Comparison of ENCODE assay signal across 17 cellular contexts in genomic region chr1:25193151-25193742, GRCh38. TPM values are rescaled to one million over a fixed set of nuclear protein-coding genes. Genes with fewer than 3 reads are reported as not detected.
DNase-seq lines count a peak whose midpoint lies in the region; ATAC-seq, FAIRE-seq and TF ChIP-seq lines count a peak whose summit lies in the region.
"Had no signal": no experiment of that assay in that cellular context is flagged by ENCODE, and none has a peak within 500 bp of the region (broad histone marks: within the 10 kb centered on the region; RNA-seq: fewer than 3 reads in every experiment).

No MANE protein-coding gene starts in this region.

- intact Hi-C loops in HepG2 (cut with micrococcal nuclease; ENCODE audit: unreplicated experiment) (no loop called here), right lobe of liver (cut with DNase I) (no loop called here)

- TF ChIP-seq CTCF in HepG2 (CRISPR knock-in tag; IDR thresholded peaks at IDR 0.05) (no peak), right lobe of liver (IDR thresholded peaks at IDR 0.05) (no peak), hepatocyte (IDR thresholded peaks at IDR 0.05; ENCODE audit: poor library complexity) (no peak)

- in situ Hi-C loops in HepG2 (cut with HindIII; ENCODE audit: extremely low pct_ligation_motif_present, low pct_unique_long_range_greater_than_20kb): no loop called here

- H2BK15ac ChIP-seq in neuronal stem cell (ENCODE audit: low read length): peak overlapping the region; percentile 65

- no peak overlapping the region for H4K8ac ChIP-seq in neuronal stem cell (ENCODE audit: low read depth, low read length)

- H3K4me2 ChIP-seq in HepG2 (ENCODE audit: low read depth, low read length) (peak overlapping the region; percentile 36; the same call in 1 of the 2 replicates), hepatocyte (peak overlapping the region; percentile 50), neuronal stem cell (ENCODE audit: insufficient read depth, low read length, poor library complexity, severe bottlenecking) (no peak overlapping the region)

- TF ChIP-seq RAD21 in HepG2 (CRISPR knock-in tag; IDR thresholded peaks at IDR 0.05): no peak

- H4K20me1 ChIP-seq in HepG2 (ENCODE audit: insufficient read depth, low read length): no peaks in the 10 kb centered on the region
- no peaks in the 10 kb centered on the region for H4K20me1 ChIP-seq in hepatocyte (ENCODE audit: insufficient read depth, poor library complexity, severe bottlenecking)

- H3K4me1 ChIP-seq in HepG2 (ENCODE audit: insufficient read depth, low read length) (peaks cover 61% of the 10 kb centered on the region), right lobe of liver (no peaks in the 10 kb centered on the region), hepatocyte (ENCODE audit: insufficient read depth) (peaks cover 17% of the 10 kb centered on the region), neuronal stem cell (ENCODE audit: control insufficient read depth in 2 of 2, insufficient read depth in 1 of 2, low read depth in 1 of 2, low read length in 2 of 2) (peaks cover 7 to 13% of the 10 kb centered on the region in 2 donors)

- H4K91ac ChIP-seq in neuronal stem cell (ENCODE audit: low read depth, low read length, poor library complexity): no peak overlapping the region

- TF ChIP-seq POLR2A in HepG2 (IDR thresholded peaks at IDR 0.05; ENCODE audit: insufficient read depth in 1 of 2, low read depth in 2 of 2, low read length in 2 of 2) (no peak), right lobe of liver (IDR thresholded peaks at IDR 0.05) (no peak)

- no peak for FAIRE-seq in HepG2 (lab: Jason Lieb, UNC)

- no peak overlapping the region for H2AFZ ChIP-seq in HepG2 (ENCODE audit: low read length)
- H2AFZ ChIP-seq in hepatocyte: peak overlapping the region; percentile 22
- H2AFZ ChIP-seq in neuronal stem cell (ENCODE audit: low read length): no peak overlapping the region
- H2AFZ ChIP-seq: GM23248 had no signal

- peak overlapping the region; percentile 59 for H3K14ac ChIP-seq in neuronal stem cell (ENCODE audit: low read length)

- no peak overlapping the region for H3K23ac ChIP-seq in neuronal stem cell (ENCODE audit: low read depth, low read length, poor library complexity)

- WGBS in HepG2 (ENCODE audit: low lambda C conversion rate): 58% methylated on average over 12 of the region's 12 CpGs
- WGBS in right lobe of liver (ENCODE audit: insufficient coverage, low coverage, low lambda C conversion rate, missing lambda C conversion rate): 58% methylated on average over 9 of the region's 12 CpGs
- WGBS in hepatocyte (ENCODE audit: low lambda C conversion rate, missing lambda C conversion rate): 69% methylated on average over 9 of the region's 12 CpGs
- 100% methylated on average over 1 to 3 of the region's 12 CpGs for WGBS in neuronal stem cell (ENCODE audit: extremely low coverage in 2 of 2, insufficient read length in 2 of 2, insufficient replicate concordance in 1 of 2), 2 donors

- H3K79me1 ChIP-seq in neuronal stem cell (ENCODE audit: low read depth, low read length): no peaks in the 10 kb centered on the region

- H2BK120ac ChIP-seq in neuronal stem cell (ENCODE audit: low read depth, low read length): no peak overlapping the region

- no peaks in the 10 kb centered on the region for H3K9me2 ChIP-seq in hepatocyte (replicated peaks; ENCODE audit: insufficient read depth)

- TF ChIP-seq EP300 in HepG2 (IDR thresholded peaks at IDR 0.05; ENCODE audit: low read depth in 2 of 2, low read length in 2 of 2) (no peak), HepG2 (CRISPR knock-in tag; IDR thresholded peaks at IDR 0.05; ENCODE audit: borderline replicate concordance) (no peak)

- H3K4me3 ChIP-seq in HepG2 (replicated peaks in 1 of 3; ENCODE audit: insufficient read depth in 1 of 3, low read depth in 2 of 3, low read length in 3 of 3) (no peak overlapping the region), right lobe of liver (no peak overlapping the region), hepatocyte (no peak overlapping the region), neuronal stem cell (ENCODE audit: low read length in 2 of 2) (no peak overlapping the region)
- H3K4me3 ChIP-seq: GM23248 had no signal

- BruUV-seq in HepG2 (replicated peaks; lab: Mats Ljungman, UMichigan): no TSS peak

- H3K79me2 ChIP-seq in HepG2 (ENCODE audit: insufficient read depth, low read length) (no peaks in the 10 kb centered on the region), hepatocyte (no peaks in the 10 kb centered on the region)

- no peak overlapping the region for H3K4ac ChIP-seq in neuronal stem cell (ENCODE audit: low read length)

- CTCF ChIA-PET in HepG2 (lab: Yijun Ruan, JAX; ENCODE audit: low intra/inter-chr PET ratio, low total read pairs): no interaction called here

- no peaks in the 10 kb centered on the region for H3K27me3 ChIP-seq in HepG2 (ENCODE audit: control insufficient read depth in 1 of 2, insufficient read depth in 2 of 2, low read length in 2 of 2)
- no peaks in the 10 kb centered on the region for H3K27me3 ChIP-seq in right lobe of liver
- no peaks in the 10 kb centered on the region for H3K27me3 ChIP-seq in hepatocyte
- H3K27me3 ChIP-seq in neuronal stem cell (ENCODE audit: control insufficient read depth in 3 of 3, insufficient read depth in 3 of 3, low read depth in 1 of 3, low read length in 3 of 3): peaks cover 0 to 8% (median 0%) of the 10 kb centered on the region in 3 experiments

- H3K36me3 ChIP-seq in HepG2 (replicated peaks in 1 of 2; ENCODE audit: control insufficient read depth in 1 of 2, insufficient read depth in 2 of 2, low read length in 2 of 2) (no peaks in the 10 kb centered on the region), right lobe of liver (no peaks in the 10 kb centered on the region), hepatocyte (replicated peaks; ENCODE audit: insufficient read depth, low read depth) (no peaks in the 10 kb centered on the region), neuronal stem cell (replicated peaks in 1 of 2; ENCODE audit: control insufficient read depth in 2 of 2, insufficient read depth in 2 of 2, low read length in 2 of 2) (no peaks in the 10 kb centered on the region)

- POLR2A ChIA-PET in HepG2 (lab: Yijun Ruan, JAX): interaction anchor here (1.0 to 1.1 kb wide), 2 partner anchors 25 to 39 kb away, joined by 6 to 7 read pairs; partner anchors contain the start of gene SYF2

- peak overlapping the region; percentile 66 for H2BK12ac ChIP-seq in neuronal stem cell (ENCODE audit: low read length)

- H3K18ac ChIP-seq in neuronal stem cell (ENCODE audit: low read length): peak overlapping the region; percentile 86

- H3K27ac ChIP-seq in HepG2 (ENCODE audit: extremely low read length, insufficient read depth, low read length): no peak overlapping the region
- no peak overlapping the region for H3K27ac ChIP-seq in right lobe of liver
- no peak overlapping the region for H3K27ac ChIP-seq in hepatocyte
- no peak overlapping the region for H3K27ac ChIP-seq in neuronal stem cell (replicated peaks; ENCODE audit: low read length)
- H3K27ac ChIP-seq: 22Rv1, GM23248 had no signal

- peak overlapping the region; percentile 14 for H2AK5ac ChIP-seq in neuronal stem cell (ENCODE audit: low read depth, low read length)

- H2BK5ac ChIP-seq in neuronal stem cell (ENCODE audit: low read length): no peak overlapping the region

- ATAC-seq in HepG2 (no peak), right lobe of liver (no peak), GM21515 (IDR thresholded peaks at IDR 0.05; ENCODE audit: unreplicated experiment) (no peak), GM21619 (IDR thresholded peaks at IDR 0.05; ENCODE audit: unreplicated experiment) (no peak), HG03457 (IDR thresholded peaks at IDR 0.05; ENCODE audit: unreplicated experiment) (no peak)
- ATAC-seq: Panc1 had no signal

- H3K9ac ChIP-seq in HepG2 (ENCODE audit: insufficient read depth, low read depth, low read length) (no peak overlapping the region), neuronal stem cell (ENCODE audit: low read depth, low read length, poor library complexity) (no peak overlapping the region)
- H3K9ac ChIP-seq: GM23248 had no signal

- H3K9me3 ChIP-seq in HepG2 (ENCODE audit: low read length): no peaks in the 10 kb centered on the region
- H3K9me3 ChIP-seq in right lobe of liver: no peaks in the 10 kb centered on the region
- H3K9me3 ChIP-seq in hepatocyte (ENCODE audit: low read depth): no peaks in the 10 kb centered on the region
- H3K9me3 ChIP-seq in neuronal stem cell (replicated peaks in 1 of 2; ENCODE audit: control insufficient read depth in 2 of 2, insufficient read depth in 1 of 2, low read depth in 1 of 2, low read length in 2 of 2): peaks cover 0 to 2% of the 10 kb centered on the region in 2 donors

- DNase-seq in HepG2 (ENCODE audit: low spot score) (no peak), right lobe of liver (no peak), hepatocyte (ENCODE audit: low spot score) (peak; percentile 60), neuronal stem cell (ENCODE audit: low spot score) (no peak), AML-193 (lab: John Stamatoyannopoulos, UW) (no peak)
- DNase-seq: DMS 273 treated with DMSO at 0.1 percent for 48 hours, DND-41, GM23248, KG1, MV-4-11, NCI-H1694 treated with DMSO at 0.1 percent for 48 hours, NCI-H526 had no signal

RNA-seq across cellular contexts. Expression of gene SYF2, which starts 39.1 kb away (rescaled TPM):
- 34.1 and 42.8 TPM in 2 replicates for total RNA-seq in HepG2 (2016; rRNA removed; fragmentation: Illumina TruSeq; extraction: Trizol)
- 12.4 and 14.5 TPM in 2 replicates for total RNA-seq in HepG2 (2016; cell fraction: cytosol; rRNA removed; fragmentation: Illumina TruSeq; extraction: Trizol; ENCODE audit: low read depth)
- total RNA-seq in HepG2 (2016; cell fraction: insoluble cytoplasmic fraction; rRNA removed; fragmentation: Illumina TruSeq; extraction: Trizol): 35.1 and 45.3 TPM in 2 replicates
- 18.7 and 22.7 TPM in 2 replicates for total RNA-seq in HepG2 (2016; cell fraction: membrane; rRNA removed; fragmentation: Illumina TruSeq; extraction: Trizol)
- total RNA-seq in HepG2 (2016; cell fraction: nucleus; rRNA removed; fragmentation: Illumina TruSeq; extraction: Trizol): 13.8 and 16.2 TPM in 2 replicates
- polyA plus RNA-seq in HepG2 (2011; rRNA removed): 13.9 and 17.8 TPM in 2 replicates
- polyA plus RNA-seq in HepG2 (2011; cell fraction: cytosol; rRNA removed): 6.6 and 9.6 TPM in 2 replicates
- 4.1 and 5.1 TPM in 2 replicates for polyA plus RNA-seq in HepG2 (2011; cell fraction: nucleus; rRNA removed)
- polyA plus RNA-seq in HepG2 (2012): 31.0 and 38.9 TPM in 2 replicates
- 8.7 and 9.4 TPM in 2 replicates for polyA plus RNA-seq in HepG2 (2016; cell fraction: cytosol; fragmentation: Illumina TruSeq; extraction: Trizol; ENCODE audit: low read depth)
- 49.5 and 51.5 TPM in 2 replicates for polyA plus RNA-seq in HepG2 (2016; cell fraction: insoluble cytoplasmic fraction; fragmentation: Illumina TruSeq; extraction: Trizol; ENCODE audit: low read depth)
- polyA plus RNA-seq in HepG2 (2016; cell fraction: membrane; fragmentation: Illumina TruSeq; extraction: Trizol; ENCODE audit: low read depth): 14.2 and 16.8 TPM in 2 replicates
- 27.3 and 29.0 TPM in 2 replicates for polyA plus RNA-seq in HepG2 (2016; cell fraction: nucleus; fragmentation: Illumina TruSeq; extraction: Trizol; ENCODE audit: insufficient read depth, low read depth)
- polyA minus RNA-seq in HepG2 (2011; rRNA and poly(A)+ RNA removed; ENCODE audit: low replicate concordance): 2.9 and 3.2 TPM in 2 replicates
- polyA minus RNA-seq in HepG2 (2011; cell fraction: cytosol; rRNA and poly(A)+ RNA removed): 5.4 and 6.7 TPM in 2 replicates
- polyA minus RNA-seq in HepG2 (2011; cell fraction: nucleus; rRNA and poly(A)+ RNA removed): 7.3 and 9.1 TPM in 2 replicates
- 10 to 100 TPM; 11.0 to 21.8 (median 16.8) TPM for total RNA-seq in right lobe of liver
- total RNA-seq in hepatocyte: 53.6 and 66.3 TPM in 2 replicates
- polyA plus RNA-seq in hepatocyte: 34.2 and 49.2 TPM in 2 replicates
- polyA plus RNA-seq in neuronal stem cell (2013, experiment 1 of 2): 69.8 TPM
- polyA plus RNA-seq in neuronal stem cell (2013, experiment 2 of 2): 71.9 TPM

RNA-seq across cellular contexts. Expression of gene RSRP1, which starts 54.0 kb away (rescaled TPM):
- total RNA-seq in HepG2 (2016; rRNA removed; fragmentation: Illumina TruSeq; extraction: Trizol) (11.3 and 52.8 TPM in 2 replicates), right lobe of liver (10 to 100 TPM; 32.1 to 52.1 (median 40.2) TPM), hepatocyte (90.4 and 153 TPM in 2 replicates)
- total RNA-seq in HepG2 (2016; cell fraction: cytosol; rRNA removed; fragmentation: Illumina TruSeq; extraction: Trizol; ENCODE audit: low read depth): 15.2 and 19.2 TPM in 2 replicates
- 13.4 and 49.0 TPM in 2 replicates for total RNA-seq in HepG2 (2016; cell fraction: insoluble cytoplasmic fraction; rRNA removed; fragmentation: Illumina TruSeq; extraction: Trizol)
- total RNA-seq in HepG2 (2016; cell fraction: membrane; rRNA removed; fragmentation: Illumina TruSeq; extraction: Trizol): 5.7 and 7.6 TPM in 2 replicates
- 132 and 140 TPM in 2 replicates for total RNA-seq in HepG2 (2016; cell fraction: nucleus; rRNA removed; fragmentation: Illumina TruSeq; extraction: Trizol)
- polyA plus RNA-seq in HepG2 (2011; rRNA removed) (43.9 and 46.3 TPM in 2 replicates), hepatocyte (160 and 236 TPM in 2 replicates)
- 9.7 and 11.5 TPM in 2 replicates for polyA plus RNA-seq in HepG2 (2011; cell fraction: cytosol; rRNA removed)
- 254 and 258 TPM in 2 replicates for polyA plus RNA-seq in HepG2 (2011; cell fraction: nucleus; rRNA removed)
- 40.8 and 53.9 TPM in 2 replicates for polyA plus RNA-seq in HepG2 (2012)
- 1.1 and 1.2 TPM in 2 replicates for polyA plus RNA-seq in HepG2 (2016; cell fraction: cytosol; fragmentation: Illumina TruSeq; extraction: Trizol; ENCODE audit: low read depth)
- polyA plus RNA-seq in HepG2 (2016; cell fraction: insoluble cytoplasmic fraction; fragmentation: Illumina TruSeq; extraction: Trizol; ENCODE audit: low read depth): 8.3 and 10.7 TPM in 2 replicates
- polyA plus RNA-seq in HepG2 (2016; cell fraction: membrane; fragmentation: Illumina TruSeq; extraction: Trizol; ENCODE audit: low read depth): 1.9 and 2.6 TPM in 2 replicates
- 163 and 167 TPM in 2 replicates for polyA plus RNA-seq in HepG2 (2016; cell fraction: nucleus; fragmentation: Illumina TruSeq; extraction: Trizol; ENCODE audit: insufficient read depth, low read depth)
- polyA minus RNA-seq in HepG2 (2011; rRNA and poly(A)+ RNA removed; ENCODE audit: low replicate concordance): 31.5 and 61.3 TPM in 2 replicates
- 8.5 and 15.8 TPM in 2 replicates for polyA minus RNA-seq in HepG2 (2011; cell fraction: cytosol; rRNA and poly(A)+ RNA removed)
- polyA minus RNA-seq in HepG2 (2011; cell fraction: nucleus; rRNA and poly(A)+ RNA removed): 318 and 343 TPM in 2 replicates
- polyA plus RNA-seq in neuronal stem cell (2013, experiment 1 of 2): 46.6 TPM
- polyA plus RNA-seq in neuronal stem cell (2013, experiment 2 of 2): 46.6 TPM
